In the genomic region with DNA sequence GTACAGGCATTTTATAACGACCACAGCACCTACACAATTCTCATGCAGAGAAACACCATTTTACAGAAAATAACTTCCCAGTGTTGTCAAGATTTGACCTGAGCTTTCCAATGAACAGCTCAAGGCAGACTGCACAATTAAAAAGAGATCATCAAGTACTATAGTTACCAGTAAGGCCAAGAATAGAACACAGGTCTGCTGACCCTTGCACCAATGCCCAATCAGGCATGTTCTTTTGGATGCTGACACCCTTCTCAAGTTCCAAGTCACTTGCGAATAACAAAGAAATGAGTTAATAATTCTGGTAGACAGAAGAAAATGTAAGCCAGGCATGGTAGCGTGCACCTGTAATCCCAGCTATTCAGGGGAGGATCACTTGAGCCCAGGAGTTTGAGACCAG, we compare ENCODE assay signal across 13 cellular contexts.
DNase-seq lines count a peak whose midpoint lies in the region; ATAC-seq and TF ChIP-seq lines count a peak whose summit lies in the region.
"Had no signal": no experiment of that assay in that cellular context is flagged by ENCODE, and none has a peak within 500 bp of the region (broad histone marks: within the 10 kb centered on the region; RNA-seq: fewer than 3 reads in every experiment).

No MANE protein-coding gene starts in this region.

- peak; percentile 26 for DNase-seq in DMS53 (lab: John Stamatoyannopoulos, UW)
- DNase-seq in DMS53 treated with DMSO at 0.1 percent for 48 hours (lab: John Stamatoyannopoulos, UW; ENCODE audit: unreplicated experiment), result no peak
- DNase-seq in esophagus squamous epithelium (lab: John Stamatoyannopoulos, UW), result no peak
- DNase-seq in naive thymus-derived CD4-positive, alpha-beta T cell, result no peak
- no peak for DNase-seq in transverse colon
- DNase-seq in sciatic nerve (ENCODE audit: low spot score), result no peak
- no peak for DNase-seq in BE2C
- DNase-seq: activated CD8-positive, alpha-beta memory T cell treated with anti-CD3 and anti-CD28 coated beads, Interleukin-2, amount 10 ng/mL, durations not matched to agents 7 days and 5 days; NCI-H187; stimulated activated CD4-positive, alpha-beta T cell treated with anti-CD3 and anti-CD28 coated beads, Interleukin-2, amount 100 ng/mL, for 24 hours; T-helper 17 cell had no signal

- no peak overlapping the region for H3K4me3 Mint-ChIP-seq in naive thymus-derived CD4-positive, alpha-beta T cell
- H3K4me3 Mint-ChIP-seq: activated CD8-positive, alpha-beta memory T cell treated with anti-CD3 and anti-CD28 coated beads, Interleukin-2, amount 10 ng/mL, durations not matched to agents 7 days and 5 days; T-helper 17 cell had no signal

- H3K27me3 ChIP-seq in esophagus squamous epithelium, result no peaks in the 10 kb centered on the region
- no peaks in the 10 kb centered on the region for H3K27me3 ChIP-seq in naive thymus-derived CD4-positive, alpha-beta T cell (ENCODE audit: control insufficient read depth in 2 of 2, insufficient read depth in 2 of 2, low read length in 2 of 2)
- no peaks in the 10 kb centered on the region for H3K27me3 ChIP-seq in transverse colon
- no peaks in the 10 kb centered on the region for H3K27me3 ChIP-seq in BE2C

- intact Hi-C loops in esophagus squamous epithelium (cut with DNase I), result no loop called here
- intact Hi-C loops in naive thymus-derived CD4-positive, alpha-beta T cell (cut with micrococcal nuclease), result loop anchor here in 1 of 2 donors (5.0 kb wide), 2 partner anchors 282 to 457 kb away; a partner anchor contains a TSS
- intact Hi-C loops in transverse colon (cut with DNase I; ENCODE audit: low total_unique reads), result loop anchor here (10.0 kb wide), 1 partner anchor 305 kb away; no protein-coding TSS in a partner anchor
- intact Hi-C loops in sciatic nerve (cut with DNase I), result no loop called here

- POLR2A ChIA-PET in naive thymus-derived CD4-positive, alpha-beta T cell (lab: Charles Lee), result interaction anchor here (1.1 to 1.8 kb wide), 7 partner anchors 9 to 106 kb away, joined by 3 to 6 read pairs (median 4); no protein-coding TSS in a partner anchor

- H3K9me3 ChIP-seq in esophagus squamous epithelium, result no peaks in the 10 kb centered on the region
- no peaks in the 10 kb centered on the region for H3K9me3 ChIP-seq in naive thymus-derived CD4-positive, alpha-beta T cell (ENCODE audit: control insufficient read depth in 2 of 3, low read length in 3 of 3)
- no peaks in the 10 kb centered on the region for H3K9me3 ChIP-seq in transverse colon
- H3K9me3 ChIP-seq in BE2C, result no peaks in the 10 kb centered on the region

- in situ Hi-C loops in transverse colon (cut with MboI; ENCODE audit: low pct_ligation_motif_present in 1 of 4, low pct_unique_long_range_greater_than_20kb in 1 of 4, low sequenced_read_pairs in 3 of 4), result no loop called here

- H3K4me3 ChIP-seq in esophagus squamous epithelium, result peak overlapping the region in 3 of 4 donors; percentile 83 to 96 (median 95)
- peak overlapping the region; percentile 96 for H3K4me3 ChIP-seq in naive thymus-derived CD4-positive, alpha-beta T cell (ENCODE audit: low read length)
- H3K4me3 ChIP-seq in transverse colon, result peak overlapping the region in 3 of 4 donors; percentile 81 to 97 (median 89)
- H3K4me3 ChIP-seq in BE2C (ENCODE audit: low read depth, low read length), result no peak overlapping the region

- H3K4me1 ChIP-seq in esophagus squamous epithelium (peaks cover 34 to 86% (median 48%) of the 10 kb centered on the region in 3 donors), transverse colon (peaks cover 28 to 81% (median 67%) of the 10 kb centered on the region in 4 donors), BE2C (peaks cover 4% of the 10 kb centered on the region; the same call in 1 of the 2 replicates)
- H3K4me1 ChIP-seq in naive thymus-derived CD4-positive, alpha-beta T cell (ENCODE audit: control insufficient read depth in 2 of 2, insufficient read depth in 2 of 2, low read length in 2 of 2), result peaks cover 42 to 44% of the 10 kb centered on the region in 2 donors

- H3K9me3 Mint-ChIP-seq in naive thymus-derived CD4-positive, alpha-beta T cell, result no peaks in the 10 kb centered on the region

- 68 to 72% methylated on average over 3 of the region's 3 CpGs for WGBS in esophagus squamous epithelium, 2 donors
- 20 to 27% methylated on average over 3 of the region's 3 CpGs for WGBS in transverse colon (ENCODE audit: low coverage in 1 of 2), 2 donors

- ATAC-seq in naive thymus-derived CD4-positive, alpha-beta T cell, result no peak
- ATAC-seq in sciatic nerve (no peak), GM18870 (IDR thresholded peaks at IDR 0.05; ENCODE audit: unreplicated experiment) (no peak)
- ATAC-seq: activated CD8-positive, alpha-beta memory T cell treated with anti-CD3 and anti-CD28 coated beads, Interleukin-2, amount 10 ng/mL, durations not matched to agents 7 days and 5 days; T-helper 17 cell had no signal

- H3K27ac ChIP-seq in esophagus squamous epithelium, result peak overlapping the region in 3 of 4 donors; percentile 98 to 100 (median 100)
- no peak overlapping the region for H3K27ac ChIP-seq in naive thymus-derived CD4-positive, alpha-beta T cell (ENCODE audit: low read depth, low read length)
- H3K27ac ChIP-seq in transverse colon, result peak overlapping the region; percentile 98 to 100 (median 99)
- H3K27ac ChIP-seq: 22Rv1 had no signal

- H3K27ac Mint-ChIP-seq in naive thymus-derived CD4-positive, alpha-beta T cell, result peak overlapping the region in 2 of 9 donors; percentile 7 to 47
- H3K27ac Mint-ChIP-seq: activated CD8-positive, alpha-beta memory T cell treated with anti-CD3 and anti-CD28 coated beads, Interleukin-2, amount 10 ng/mL, durations not matched to agents 7 days and 5 days; T-helper 17 cell had no signal

- CTCF ChIA-PET in naive thymus-derived CD4-positive, alpha-beta T cell (lab: Charles Lee), result interaction anchor here (0.9 to 3.2 kb wide), 4 partner anchors 10 to 23 kb away, joined by 4 to 14 read pairs (median 8); no protein-coding TSS in a partner anchor

- peaks cover 0 to 50% (median 3%) of the 10 kb centered on the region in 3 donors for H3K36me3 ChIP-seq in esophagus squamous epithelium
- H3K36me3 ChIP-seq in naive thymus-derived CD4-positive, alpha-beta T cell (ENCODE audit: control insufficient read depth in 2 of 3, insufficient read depth in 3 of 3, low read length in 3 of 3), result peaks cover 0 to 16% (median 4%) of the 10 kb centered on the region in 3 experiments
- no peaks in the 10 kb centered on the region for H3K36me3 ChIP-seq in transverse colon
- 0 out of 2 replicates have a peak, but pooled peaks cover 3% of the 10 kb centered on the region for H3K36me3 ChIP-seq in BE2C

- H3K4me1 Mint-ChIP-seq in naive thymus-derived CD4-positive, alpha-beta T cell, result peaks cover 22 to 40% (median 28%) of the 10 kb centered on the region in 7 donors

- no peaks in the 10 kb centered on the region for H3K27me3 Mint-ChIP-seq in naive thymus-derived CD4-positive, alpha-beta T cell
- H3K27me3 Mint-ChIP-seq: T-helper 17 cell had no signal

- peaks cover 4 to 31% (median 29%) of the 10 kb centered on the region in 5 donors for H3K36me3 Mint-ChIP-seq in naive thymus-derived CD4-positive, alpha-beta T cell

- no peak for TF ChIP-seq POLR2A in esophagus squamous epithelium (IDR thresholded peaks at IDR 0.05)
- no peak for TF ChIP-seq POLR2A in transverse colon (IDR thresholded peaks at IDR 0.05)

- TF ChIP-seq EP300 in transverse colon (IDR thresholded peaks at IDR 0.05; ENCODE audit: low read depth), result no peak

- no peak for TF ChIP-seq CTCF in esophagus squamous epithelium (IDR thresholded peaks at IDR 0.05)
- no peak for TF ChIP-seq CTCF in transverse colon (IDR thresholded peaks at IDR 0.05)
- TF ChIP-seq CTCF in BE2C (IDR thresholded peaks at IDR 0.05; ENCODE audit: low read depth, low read length), result no peak
